ENCODE assay signal across 8 cellular contexts in the genomic region with DNA sequence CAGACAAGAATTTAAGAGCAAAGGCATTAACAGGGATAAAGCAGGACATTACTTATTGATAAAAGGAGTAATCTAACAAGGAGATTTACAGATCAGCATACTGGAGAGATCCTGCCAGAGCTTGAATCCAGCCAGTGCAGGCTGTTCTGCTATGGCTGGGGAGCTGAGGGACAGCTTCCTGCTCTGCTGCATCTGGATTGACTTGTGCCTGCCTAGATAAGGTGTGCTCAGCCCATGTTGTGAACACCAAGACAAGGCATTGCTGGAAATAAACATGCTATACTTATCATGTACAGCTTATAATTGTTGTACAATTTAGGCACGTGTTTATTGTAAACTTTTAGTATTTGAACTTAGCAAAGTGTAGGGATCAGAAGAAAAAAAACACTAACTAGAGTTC.
"Had no signal": no experiment of that assay in that cellular context is flagged by ENCODE, and none has a peak within 500 bp of the region (broad histone marks: within the 10 kb centered on the region; RNA-seq: fewer than 3 reads in every experiment).

No MANE protein-coding gene starts in this region.

- DNase-seq: GM23248, GOT3, H7, IMR-90, KG1 had no signal

- H3K4me3 ChIP-seq: GM23248, HAP-1, K562 had no signal

- H3K36me3 ChIP-seq: HAP-1 had no signal

- H3K4me1 ChIP-seq: HAP-1 had no signal

- ATAC-seq: HCT116, K562 had no signal

- H3K9me3 ChIP-seq: HAP-1 had no signal

- H3K27ac ChIP-seq: GM23248 had no signal
